23 cellular contexts compared by ENCODE assay signal in the genomic region with DNA sequence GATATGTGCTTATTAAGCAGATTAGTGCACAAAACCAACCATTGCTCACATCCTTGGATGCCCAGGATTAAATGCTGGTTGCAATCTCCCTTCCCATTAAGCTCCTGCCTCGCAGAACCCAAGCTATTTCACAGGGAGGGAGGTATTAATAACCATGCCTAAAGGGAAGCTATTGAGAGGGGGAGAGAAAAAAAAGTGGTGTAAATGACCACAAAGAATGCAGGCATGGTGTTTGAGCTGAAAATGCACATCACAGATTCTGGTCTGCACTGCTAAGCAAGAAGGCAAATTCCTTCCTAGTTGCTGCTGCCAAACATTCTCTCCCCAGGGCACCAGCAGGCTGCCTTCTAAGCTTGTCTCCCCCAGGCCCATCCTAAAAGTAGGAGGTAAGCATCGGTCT.
DNase-seq lines count a peak whose midpoint lies in the region; TF ChIP-seq lines count a peak whose summit lies in the region.
"Had no signal": no experiment of that assay in that cellular context is flagged by ENCODE, and none has a peak within 500 bp of the region (broad histone marks: within the 10 kb centered on the region; RNA-seq: fewer than 3 reads in every experiment).

No MANE protein-coding gene starts in this region.

- H3K4me2 ChIP-seq in trophoblast cell (ENCODE audit: low read length): no peak overlapping the region

- H3K79me1 ChIP-seq in trophoblast cell (ENCODE audit: low read length): peaks cover 43% of the 10 kb centered on the region

- H3K4me1 ChIP-seq in trophoblast cell (ENCODE audit: control insufficient read depth in 1 of 2, insufficient read depth in 2 of 2, low read length in 2 of 2) (peaks cover 16 to 18% of the 10 kb centered on the region in 2 experiments), left ventricle myocardium inferior (no peaks in the 10 kb centered on the region)
- H3K4me1 ChIP-seq: BE2C, colonic mucosa, left lung, upper lobe of left lung had no signal

- H3K18ac ChIP-seq in trophoblast cell (ENCODE audit: low read length): no peak overlapping the region

- H3K23ac ChIP-seq in trophoblast cell (ENCODE audit: low read length): no peak overlapping the region

- peak overlapping the region; percentile 5 for H3K14ac ChIP-seq in trophoblast cell (ENCODE audit: low read length)

- DNase-seq in AG10803 (ENCODE audit: low read depth) (peak; percentile 74), WERI-Rb-1 (peak; percentile 71), glomerular visceral epithelial cell (ENCODE audit: extremely low spot score) (peak; percentile 16), trophoblast cell (no peak), left ventricle myocardium inferior (no peak), HT-29 (ENCODE audit: low spot score) (no peak), SHP77 (lab: John Stamatoyannopoulos, UW) (no peak), NCI-H1694 (lab: John Stamatoyannopoulos, UW) (no peak)
- DNase-seq: activated CD4-positive, alpha-beta T cell treated with anti-CD3 and anti-CD28 coated beads, Interleukin-2, amount 50 U/mL, for 4 hours; activated naive CD4-positive, alpha-beta T cell treated with anti-CD3 and anti-CD28 coated beads for 36 hours; BE2C; CD8-positive, alpha-beta T cell; colonic mucosa; effector CD8-positive, alpha-beta T cell; glutamatergic neuron; H9; left lung; naive thymus-derived CD8-positive, alpha-beta T cell; NCI-H2029; PC-3; stimulated activated naive B cell treated with anti-CD40 and anti-IgM and Interleukin-4, amounts not matched to agents 10 μg/mL and 1 μg/mL and 100 μg/mL, for 72 hours; upper lobe of left lung had no signal

- H2BK12ac ChIP-seq in trophoblast cell (ENCODE audit: low read length): peak overlapping the region; percentile 82

- no peaks in the 10 kb centered on the region for H3K79me2 ChIP-seq in trophoblast cell (ENCODE audit: control insufficient read depth, insufficient read depth, low read length, poor library complexity)

- H2AK5ac ChIP-seq in trophoblast cell (ENCODE audit: low read length): no peak overlapping the region

- intact Hi-C loops in left ventricle myocardium inferior (cut with micrococcal nuclease): no loop called here

- H4K12ac ChIP-seq in trophoblast cell (ENCODE audit: low read depth, low read length): no peak overlapping the region

- H3K4ac ChIP-seq in trophoblast cell (ENCODE audit: low read depth, low read length): no peak overlapping the region

- H2AFZ ChIP-seq in trophoblast cell (ENCODE audit: insufficient read depth, low read length, poor library complexity): no peak overlapping the region

- WGBS in trophoblast cell (ENCODE audit: extremely low coverage, insufficient coverage, insufficient read length): no CpG with 5 or more reads among the region's 2 CpGs

- H3K36me3 ChIP-seq in WERI-Rb-1 (no peaks in the 10 kb centered on the region), trophoblast cell (ENCODE audit: control insufficient read depth in 1 of 2, insufficient read depth in 2 of 2, low read length in 2 of 2) (no peaks in the 10 kb centered on the region), left ventricle myocardium inferior (no peaks in the 10 kb centered on the region)
- H3K36me3 ChIP-seq: BE2C, colonic mucosa, left lung, upper lobe of left lung had no signal

- H3K9me3 ChIP-seq in WERI-Rb-1 (ENCODE audit: severe bottlenecking): peaks cover 3% of the 10 kb centered on the region
- H3K9me3 ChIP-seq in trophoblast cell (ENCODE audit: insufficient read depth, low read depth, low read length): peaks cover 1% of the 10 kb centered on the region
- H3K9me3 ChIP-seq in left ventricle myocardium inferior (replicated peaks): peaks cover 8% of the 10 kb centered on the region
- H3K9me3 ChIP-seq: BE2C, colonic mucosa had no signal

- no peak overlapping the region for H3K9ac ChIP-seq in trophoblast cell (ENCODE audit: low read length)

- TF ChIP-seq CTCF in AG10803 (conservative IDR thresholded peaks at IDR 0.05; ENCODE audit: low read length): no peak
- TF ChIP-seq CTCF in WERI-Rb-1 (IDR thresholded peaks at IDR 0.05; ENCODE audit: low read depth, low read length): no peak
- TF ChIP-seq CTCF in left ventricle myocardium inferior (IDR thresholded peaks at IDR 0.05; ENCODE audit: borderline replicate concordance): no peak

- no peak overlapping the region for H3K27ac ChIP-seq in WERI-Rb-1
- peak overlapping the region; percentile 91 for H3K27ac ChIP-seq in trophoblast cell (ENCODE audit: low read depth, low read length)
- no peak overlapping the region for H3K27ac ChIP-seq in left ventricle myocardium inferior (replicated peaks)
- H3K27ac ChIP-seq: colonic mucosa, left lung, skin epidermis, upper lobe of left lung had no signal

- peak overlapping the region; percentile 76 for H2BK5ac ChIP-seq in trophoblast cell (ENCODE audit: low read depth, low read length, poor library complexity)

- peak overlapping the region; percentile 74 for H2BK120ac ChIP-seq in trophoblast cell (ENCODE audit: insufficient read depth, low read length, poor library complexity)

- peak overlapping the region; percentile 70 for H4K91ac ChIP-seq in trophoblast cell (ENCODE audit: low read depth, low read length)

- H3K4me3 ChIP-seq in AG10803 (ENCODE audit: low read length) (no peak overlapping the region), WERI-Rb-1 (ENCODE audit: low read depth, low read length) (no peak overlapping the region), trophoblast cell (ENCODE audit: low read depth, low read length) (no peak overlapping the region), left ventricle myocardium inferior (no peak overlapping the region)
- H3K4me3 ChIP-seq: colonic mucosa, left lung, skin epidermis, upper lobe of left lung had no signal

- H3K27me3 ChIP-seq in WERI-Rb-1 (ENCODE audit: insufficient read depth, low read depth, severe bottlenecking) (no peaks in the 10 kb centered on the region), trophoblast cell (ENCODE audit: insufficient read depth, low read length) (no peaks in the 10 kb centered on the region), left ventricle myocardium inferior (ENCODE audit: low read depth) (peaks cover 52% of the 10 kb centered on the region)
- H3K27me3 ChIP-seq: BE2C, colonic mucosa, upper lobe of left lung had no signal

- no peak overlapping the region for H4K8ac ChIP-seq in trophoblast cell (ENCODE audit: low read depth, low read length)

Comparison
In these comparisons a context has a peak if more than half of its experiments do, and no peak if none do; other contexts are left out.
1. DNase-seq: peak in AG10803 (single experiment), WERI-Rb-1 (single experiment) and glomerular visceral epithelial cell (single experiment); none in trophoblast cell (0 of 2), left ventricle myocardium inferior (single experiment), HT-29 (single experiment), SHP77 (0 of 2) and NCI-H1694 (single experiment).